ENCODE assay signal across 24 cellular contexts in the genomic region with DNA sequence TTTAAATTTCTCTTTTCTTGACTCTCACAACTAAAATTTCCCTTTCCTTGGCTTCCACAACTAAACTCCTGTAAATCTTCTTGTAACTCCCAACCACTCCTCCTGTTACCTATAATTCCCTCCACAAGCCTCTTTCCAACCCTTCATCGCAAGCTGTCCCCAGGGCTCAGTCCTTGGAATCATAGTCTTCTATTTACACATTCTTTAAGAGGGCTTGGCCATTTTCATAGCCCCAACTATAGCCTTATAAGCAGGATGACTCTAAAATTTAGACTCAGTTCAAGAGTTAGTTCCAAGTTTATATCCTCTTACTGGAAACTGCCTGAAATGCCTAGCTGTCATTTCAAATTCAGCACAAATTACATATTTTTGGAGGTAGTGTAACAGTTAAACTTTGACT. TPM values are rescaled to one million over a fixed set of nuclear protein-coding genes. Genes with fewer than 3 reads are reported as not detected.
A peak's percentile ranks its signal among the peaks of the same experiment; 100 is the strongest.
DNase-seq lines count a peak whose midpoint lies in the region; FAIRE-seq and TF ChIP-seq lines count a peak whose summit lies in the region.
"Had no signal": no experiment of that assay in that cellular context is flagged by ENCODE, and none has a peak within 500 bp of the region (broad histone marks: within the 10 kb centered on the region; RNA-seq: fewer than 3 reads in every experiment).

No MANE protein-coding gene starts in this region.

- no peaks in the 10 kb centered on the region for H3K9me3 Mint-ChIP-seq in activated naive CD8-positive, alpha-beta T cell (ENCODE audit: low read depth)
- no peaks in the 10 kb centered on the region for H3K9me3 Mint-ChIP-seq in activated naive CD8-positive, alpha-beta T cell treated with anti-CD3 and anti-CD28 coated beads for 36 hours
- H3K9me3 Mint-ChIP-seq: activated T-cell treated with anti-CD3 and anti-CD28 coated beads, Interleukin-2, amount 50 U/mL, for 4 hours had no signal

- no peaks in the 10 kb centered on the region for H3K27me3 ChIP-seq in hepatocyte
- H3K27me3 ChIP-seq in skeletal muscle tissue (ENCODE audit: control insufficient read depth in 3 of 3, insufficient read depth in 3 of 3, low read length in 3 of 3), result no peaks in the 10 kb centered on the region
- H3K27me3 ChIP-seq: brain microvascular endothelial cell, left lung, ovary, right lobe of liver, SJCRH30, testis had no signal

- no peak for TF ChIP-seq CTCF in hepatocyte (IDR thresholded peaks at IDR 0.05; ENCODE audit: poor library complexity)

- peaks cover 100% of the 10 kb centered on the region for H3K79me2 ChIP-seq in hepatocyte

- peak overlapping the region; percentile 46 for H3K27ac Mint-ChIP-seq in activated naive CD8-positive, alpha-beta T cell
- H3K27ac Mint-ChIP-seq in activated naive CD8-positive, alpha-beta T cell treated with anti-CD3 and anti-CD28 coated beads for 36 hours, result no peak overlapping the region

- H3K27me3 Mint-ChIP-seq in activated naive CD8-positive, alpha-beta T cell, result no peaks in the 10 kb centered on the region
- no peaks in the 10 kb centered on the region for H3K27me3 Mint-ChIP-seq in activated naive CD8-positive, alpha-beta T cell treated with anti-CD3 and anti-CD28 coated beads for 36 hours

- H3K4me1 Mint-ChIP-seq in activated naive CD8-positive, alpha-beta T cell (ENCODE audit: low read depth), result peaks cover 80% of the 10 kb centered on the region
- H3K4me1 Mint-ChIP-seq in activated naive CD8-positive, alpha-beta T cell treated with anti-CD3 and anti-CD28 coated beads for 36 hours, result peaks cover 62% of the 10 kb centered on the region

- peaks cover 3% of the 10 kb centered on the region for H3K36me3 Mint-ChIP-seq in activated naive CD8-positive, alpha-beta T cell
- peaks cover 26% of the 10 kb centered on the region for H3K36me3 Mint-ChIP-seq in activated naive CD8-positive, alpha-beta T cell treated with anti-CD3 and anti-CD28 coated beads for 36 hours

- no peaks in the 10 kb centered on the region for H3K9me2 ChIP-seq in hepatocyte (replicated peaks; ENCODE audit: insufficient read depth)

- no peaks in the 10 kb centered on the region for H3K36me3 ChIP-seq in hepatocyte (replicated peaks; ENCODE audit: insufficient read depth, low read depth)
- H3K36me3 ChIP-seq in skeletal muscle tissue (ENCODE audit: control insufficient read depth in 3 of 3, insufficient read depth in 3 of 3, low read length in 3 of 3), result no peaks in the 10 kb centered on the region
- H3K36me3 ChIP-seq: brain microvascular endothelial cell, left lung, ovary, right lobe of liver, SJCRH30 had no signal

- H3K4me2 ChIP-seq in hepatocyte, result no peak overlapping the region
- H3K4me2 ChIP-seq: PC-9 had no signal

- no peak for FAIRE-seq in frontal cortex (lab: Jason Lieb, UNC)
- FAIRE-seq: colon had no signal

- no peak overlapping the region for H2AFZ ChIP-seq in hepatocyte
- H2AFZ ChIP-seq: PC-9 had no signal

- H3K4me1 ChIP-seq in hepatocyte (ENCODE audit: insufficient read depth), result peaks cover 12% of the 10 kb centered on the region
- peaks cover 3 to 16% (median 11%) of the 10 kb centered on the region in 3 donors for H3K4me1 ChIP-seq in skeletal muscle tissue (ENCODE audit: control insufficient read depth in 3 of 3, insufficient read depth in 3 of 3, low read length in 3 of 3)
- H3K4me1 ChIP-seq: testis had no signal

- no peak for DNase-seq in activated naive CD8-positive, alpha-beta T cell treated with anti-CD3 and anti-CD28 coated beads for 36 hours
- DNase-seq in LoVo (ENCODE audit: low spot score), result peak; percentile 49
- no peak for DNase-seq in hepatocyte (ENCODE audit: low spot score)
- DNase-seq in SIG-M5 (lab: John Stamatoyannopoulos, UW), result no peak
- no peak for DNase-seq in frontal cortex (ENCODE audit: low spot score in 2 of 2)
- no peak for DNase-seq in activated T-cell treated with anti-CD3 and anti-CD28 coated beads for 4 hours
- DNase-seq: activated CD8-positive, alpha-beta T cell treated with anti-CD3 and anti-CD28 coated beads, Interleukin-2, amount 10 ng/mL, durations not matched to agents 7 days and 5 days; activated T-cell treated with anti-CD3 and anti-CD28 coated beads, Interleukin-2, amount 50 U/mL, for 4 hours; brain microvascular endothelial cell; DMS53; GF-D8; glutamatergic neuron; left lung; NCI-H1092; NCI-H2029; NCI-H226; ovary; PC-9; right lobe of liver; SJCRH30; testis had no signal

- H3K4me3 Mint-ChIP-seq in activated naive CD8-positive, alpha-beta T cell, result peak overlapping the region; percentile 55
- H3K4me3 Mint-ChIP-seq in activated naive CD8-positive, alpha-beta T cell treated with anti-CD3 and anti-CD28 coated beads for 36 hours, result no peak overlapping the region
- H3K4me3 Mint-ChIP-seq: activated CD8-positive, alpha-beta T cell treated with anti-CD3 and anti-CD28 coated beads, Interleukin-2, amount 10 ng/mL, durations not matched to agents 7 days and 5 days; activated T-cell treated with anti-CD3 and anti-CD28 coated beads, Interleukin-2, amount 50 U/mL, for 4 hours had no signal

- peaks cover 45% of the 10 kb centered on the region for H4K20me1 ChIP-seq in hepatocyte (ENCODE audit: insufficient read depth, poor library complexity, severe bottlenecking)

- 77% methylated on average over 1 of the region's 1 CpG for WGBS in hepatocyte (ENCODE audit: low lambda C conversion rate, missing lambda C conversion rate)

- H3K9ac ChIP-seq in skeletal muscle tissue (ENCODE audit: low read depth in 1 of 3, low read length in 3 of 3), result no peak overlapping the region

- H3K9me3 ChIP-seq in hepatocyte (ENCODE audit: low read depth) (no peaks in the 10 kb centered on the region), skeletal muscle tissue (ENCODE audit: control insufficient read depth in 3 of 3, low read length in 3 of 3) (no peaks in the 10 kb centered on the region)
- H3K9me3 ChIP-seq: left lung, ovary, right lobe of liver, SJCRH30, testis had no signal

- H3K4me3 ChIP-seq in hepatocyte (no peak overlapping the region), skeletal muscle tissue (ENCODE audit: low read length in 3 of 3) (no peak overlapping the region)
- H3K4me3 ChIP-seq: left lung, ovary, PC-9, right lobe of liver, SJCRH30, testis had no signal

- peak overlapping the region; percentile 10 for H3K27ac ChIP-seq in hepatocyte
- peak overlapping the region; percentile 42 for H3K27ac ChIP-seq in skeletal muscle tissue (ENCODE audit: low read depth, low read length)
- H3K27ac ChIP-seq: brain microvascular endothelial cell, left lung, ovary, PC-9, right lobe of liver, SJCRH30, testis had no signal

RNA-seq across cellular contexts. Expression of gene GLG1, which starts 23.9 kb away (rescaled TPM):
- total RNA-seq in activated naive CD8-positive, alpha-beta T cell treated with anti-CD3 and anti-CD28 coated beads for 36 hours, result 10 to 100 TPM; 58.7 to 60.8 TPM
- total RNA-seq in hepatocyte, result 131 and 142 TPM in 2 replicates
- 146 and 148 TPM in 2 replicates for polyA plus RNA-seq in hepatocyte
- 97.1 TPM for total RNA-seq in skeletal muscle tissue
- total RNA-seq in frontal cortex, result 64.8 TPM
